Comparison of ENCODE assay signal across 1 cellular context in genomic region chr5:143356855-143357254, GRCh38.
TF ChIP-seq lines count a peak whose summit lies in the region.

No MANE protein-coding gene starts in this region.

TF ChIP-seq in IMR-90, 13 proteins besides CTCF, POLR2A, EP300 and RAD21 (continued from another document):
- TF ChIP-seq CEBPB (IDR thresholded peaks at IDR 0.05; ENCODE audit: low read depth, low read length) (peak; percentile 15; the same call in 1 of the 2 replicates), CHD1 (IDR thresholded peaks at IDR 0.05; ENCODE audit: low read depth, low read length) (no peak)
